ENCODE assay signal across 7 cellular contexts in the genomic region with DNA sequence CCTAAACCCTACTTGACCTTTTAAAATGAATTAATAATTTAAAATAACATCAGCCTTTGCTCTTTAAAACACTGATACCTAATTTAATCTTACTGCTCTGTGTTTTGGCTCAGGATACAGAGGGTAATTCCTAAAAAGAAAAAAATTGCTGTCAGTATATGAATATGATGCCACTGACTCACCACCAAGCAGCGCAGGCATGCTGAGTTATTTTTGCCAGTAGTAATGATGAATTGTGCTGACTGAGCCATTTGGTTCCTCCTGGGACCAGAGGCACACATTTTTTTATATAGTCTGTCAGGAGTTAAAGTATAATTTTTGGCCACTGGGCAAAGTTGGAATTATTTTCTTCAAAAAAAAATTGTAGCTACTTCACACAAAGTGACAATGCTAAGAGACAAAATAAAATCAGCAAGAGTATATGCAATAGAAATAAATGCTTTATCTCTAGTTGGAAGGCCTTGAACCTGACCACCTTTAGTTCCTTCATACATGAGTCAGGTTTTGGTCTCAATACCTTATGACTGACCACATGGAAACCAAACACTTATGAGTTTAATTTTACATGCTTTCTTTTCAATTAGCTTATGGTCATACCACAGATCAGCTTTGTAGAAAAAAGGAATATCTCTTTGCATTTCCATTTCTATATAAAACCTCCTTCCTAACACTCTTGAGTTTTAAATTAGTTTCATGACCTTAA.
A peak's percentile ranks its signal among the peaks of the same experiment; 100 is the strongest.
DNase-seq lines count a peak whose midpoint lies in the region; ATAC-seq and TF ChIP-seq lines count a peak whose summit lies in the region.

No MANE protein-coding gene starts in this region.

- peak; percentile 58 for DNase-seq in HS-27A (ENCODE audit: low read depth)
- peak; percentile 86 for DNase-seq in mammary epithelial cell
- no peak for DNase-seq in NCI-H748 treated with DMSO at 0.1 percent for 48 hours (lab: John Stamatoyannopoulos, UW)
- DNase-seq in GM13976 (ENCODE audit: low spot score) = no peak

- H4K20me1 ChIP-seq in mammary epithelial cell (ENCODE audit: insufficient read depth, low read length) = no peaks in the 10 kb centered on the region

- H3K36me3 ChIP-seq in mammary epithelial cell (ENCODE audit: insufficient read depth, low read length) (no peaks in the 10 kb centered on the region), skeletal muscle satellite cell (ENCODE audit: insufficient read depth, low read length) (no peaks in the 10 kb centered on the region)

- in situ Hi-C loops in mammary epithelial cell (cut with MboI; ENCODE audit: low sequenced_read_pairs in 2 of 2) (no loop called here), GM13976 (cut with MboI; ENCODE audit: low sequenced_read_pairs, unreplicated experiment) (no loop called here)

- H3K4me1 ChIP-seq in mammary epithelial cell (ENCODE audit: insufficient read depth, low read length) (peaks cover 9% of the 10 kb centered on the region), skeletal muscle satellite cell (ENCODE audit: control insufficient read depth, insufficient read depth, low read length) (peaks cover 20% of the 10 kb centered on the region)

- peak; percentile 77 for ATAC-seq in GM19395 (IDR thresholded peaks at IDR 0.05; ENCODE audit: unreplicated experiment)
- no peak for ATAC-seq in HG03469 (IDR thresholded peaks at IDR 0.05; ENCODE audit: unreplicated experiment)

- no peak overlapping the region for H2AFZ ChIP-seq in mammary epithelial cell (ENCODE audit: low read depth, low read length)

- H3K9ac ChIP-seq in mammary epithelial cell (ENCODE audit: insufficient read depth, low read length) (no peak overlapping the region), skeletal muscle satellite cell (ENCODE audit: low read depth, low read length) (no peak overlapping the region)

- dilution Hi-C loops in mammary epithelial cell (cut with HindIII; ENCODE audit: low sequenced_read_pairs) = no loop called here

- CTCF ChIA-PET in mammary epithelial cell (lab: Charles Lee; ENCODE audit: low non-redundant PET) = no interaction called here

- peak overlapping the region; percentile 66 for H3K27ac ChIP-seq in mammary epithelial cell (ENCODE audit: insufficient read depth, low read depth, low read length)

- peak in 1 of 2 donors; percentile 5 for TF ChIP-seq CTCF in mammary epithelial cell (conservative IDR thresholded peaks at IDR 0.05 in 1 of 2, IDR thresholded peaks at IDR 0.05 in 1 of 2; ENCODE audit: extremely low read depth in 1 of 2, insufficient read depth in 1 of 2, low read depth in 1 of 2, low read length in 2 of 2)
- no peak for TF ChIP-seq CTCF in GM13976 (IDR thresholded peaks at IDR 0.05; ENCODE audit: borderline replicate concordance, control extremely low read depth, extremely low read depth, insufficient read depth, missing control alignments)

- H3K4me3 ChIP-seq in mammary epithelial cell (replicated peaks in 1 of 3; ENCODE audit: insufficient read depth in 1 of 3, low read depth in 2 of 3, low read length in 3 of 3) (no peak overlapping the region), skeletal muscle satellite cell (ENCODE audit: low read length) (no peak overlapping the region)

- 0% methylated on average over 1 of the region's 1 CpG for WGBS in mammary epithelial cell (ENCODE audit: low coverage, missing lambda C conversion rate)

- peaks cover 87% of the 10 kb centered on the region for H3K79me2 ChIP-seq in mammary epithelial cell (ENCODE audit: insufficient read depth, low read length)

- BruUV-seq in mammary epithelial cell (replicated peaks; lab: Mats Ljungman, UMichigan) = no TSS peak

- intact Hi-C loops in mammary epithelial cell (cut with micrococcal nuclease) = loop anchor here (2.0 kb wide), 1 partner anchor 115 kb away; a partner anchor contains a TSS

- H3K27me3 ChIP-seq in mammary epithelial cell (ENCODE audit: insufficient read depth, low read length) (no peaks in the 10 kb centered on the region), skeletal muscle satellite cell (ENCODE audit: control insufficient read depth, insufficient read depth, low read length) (no peaks in the 10 kb centered on the region)

- no peaks in the 10 kb centered on the region for H3K9me3 ChIP-seq in mammary epithelial cell (replicated peaks; ENCODE audit: insufficient read depth, low read length)
- no peaks in the 10 kb centered on the region for H3K9me3 ChIP-seq in skeletal muscle satellite cell (replicated peaks; ENCODE audit: low read length)

- H3K4me2 ChIP-seq in mammary epithelial cell (ENCODE audit: insufficient read depth, low read depth, low read length) = peak overlapping the region; percentile 18
- H3K4me2 ChIP-seq in skeletal muscle satellite cell (ENCODE audit: low read length) = peak overlapping the region; percentile 37

Comparison
In these comparisons a context has a peak if more than half of its experiments do, and no peak if none do; other contexts are left out.
1. DNase-seq: peak in HS-27A (single experiment) and mammary epithelial cell (single experiment); none in NCI-H748 treated with DMSO at 0.1 percent for 48 hours (single experiment) and GM13976 (single experiment).